ENCODE assay signal across 8 cellular contexts in genomic region chr16:74984194-74984669, GRCh38. TPM values are rescaled to one million over a fixed set of nuclear protein-coding genes. Genes with fewer than 3 reads are reported as not detected.
A peak's percentile ranks its signal among the peaks of the same experiment; 100 is the strongest.
DNase-seq lines count a peak whose midpoint lies in the region; ATAC-seq, FAIRE-seq and TF ChIP-seq lines count a peak whose summit lies in the region.

No MANE protein-coding gene starts in this region.

- TF ChIP-seq RAD21 in neural cell (conservative IDR thresholded peaks at IDR 0.05), result no peak

- H3K4me3 ChIP-seq in WI38 (ENCODE audit: low read depth, low read length), result peak overlapping the region; percentile 99
- peak overlapping the region; percentile 41 to 89 (median 73) for H3K4me3 ChIP-seq in endothelial cell of umbilical vein (replicated peaks in 1 of 3; ENCODE audit: insufficient read depth in 1 of 3, low read depth in 1 of 3, low read length in 3 of 3)
- H3K4me3 ChIP-seq in neural cell (ENCODE audit: low read length), result peak overlapping the region; percentile 100

- H3K27me3 ChIP-seq in endothelial cell of umbilical vein (ENCODE audit: control insufficient read depth in 2 of 2, insufficient read depth in 2 of 2, low read length in 2 of 2) (no peaks in the 10 kb centered on the region), neural cell (ENCODE audit: insufficient read depth, low read depth, low read length) (no peaks in the 10 kb centered on the region)

- peak; percentile 23 for DNase-seq in stimulated activated CD8-positive, alpha-beta memory T cell treated with anti-CD3 and anti-CD28 coated beads, Interleukin-15, amount 100 ng/mL, for 24 hours (ENCODE audit: low read depth)
- no peak for DNase-seq in stimulated activated CD8-positive, alpha-beta memory T cell treated with anti-CD3 and anti-CD28 coated beads, Interleukin-4, amount 100 ng/mL, for 48 hours
- peak; percentile 44 for DNase-seq in endothelial cell of umbilical vein (ENCODE audit: low read depth, low spot score)
- no peak for DNase-seq in GOT3 (lab: John Stamatoyannopoulos, UW)
- DNase-seq in NCI-H1694 (lab: John Stamatoyannopoulos, UW), result no peak

- intact Hi-C loops in endothelial cell of umbilical vein (cut with micrococcal nuclease), result loop anchor here (10.0 kb wide), 1 partner anchor 279 kb away; the partner anchor contains the start of gene MLKL

- CTCF ChIA-PET in endothelial cell of umbilical vein (lab: Charles Lee), result interaction anchor here (1.0 to 4.6 kb wide), 5 partner anchors 14 to 481 kb away, joined by 3 to 23 read pairs (median 5); partner anchors contain the start of gene ZNRF1

- H3K9me3 ChIP-seq in endothelial cell of umbilical vein (replicated peaks; ENCODE audit: control insufficient read depth, insufficient read depth, low read length) (no peaks in the 10 kb centered on the region), neural cell (ENCODE audit: low read length) (no peaks in the 10 kb centered on the region)

- no peaks in the 10 kb centered on the region for H3K4me1 ChIP-seq in endothelial cell of umbilical vein (ENCODE audit: control insufficient read depth, extremely low read depth, insufficient read depth, low read length)

- POLR2A ChIA-PET in endothelial cell of umbilical vein (lab: Charles Lee), result interaction anchor here (1.0 to 1.2 kb wide), 2 partner anchors 28 to 127 kb away, joined by 3 to 4 read pairs; no protein-coding TSS in a partner anchor

- H3K9ac ChIP-seq in endothelial cell of umbilical vein (replicated peaks; ENCODE audit: extremely low read depth, insufficient read depth, low read length), result peak overlapping the region; percentile 77
- H3K9ac ChIP-seq in neural cell (ENCODE audit: low read length), result peak overlapping the region; percentile 67

- peak overlapping the region; percentile 88 for H2AFZ ChIP-seq in endothelial cell of umbilical vein (ENCODE audit: low read depth, low read length)
- H2AFZ ChIP-seq in neural cell (ENCODE audit: low read depth, low read length), result peak overlapping the region; percentile 91

- dilution Hi-C loops in endothelial cell of umbilical vein (cut with MboI; ENCODE audit: extremely low pct_ligation_motif_present, low sequenced_read_pairs), result no loop called here

- H3K27ac ChIP-seq in endothelial cell of umbilical vein (ENCODE audit: insufficient read depth, low read depth, low read length) (peak overlapping the region; percentile 42), neural cell (ENCODE audit: low read length) (peak overlapping the region; percentile 68)

- H3K79me2 ChIP-seq in endothelial cell of umbilical vein (ENCODE audit: control insufficient read depth, insufficient read depth, low read length) (peaks cover 14% of the 10 kb centered on the region), neural cell (replicated peaks; ENCODE audit: insufficient read depth, low read length) (peaks cover 4% of the 10 kb centered on the region)

- no TSS peak for BruUV-seq in endothelial cell of umbilical vein (replicated peaks; lab: Mats Ljungman, UMichigan)

- H3K9me1 ChIP-seq in endothelial cell of umbilical vein (replicated peaks; ENCODE audit: control insufficient read depth, extremely low read depth, insufficient read depth, low read length), result no peaks in the 10 kb centered on the region

- no peak for TF ChIP-seq EP300 in neural cell (conservative IDR thresholded peaks at IDR 0.05; ENCODE audit: poor library complexity, severe bottlenecking)

- no peaks in the 10 kb centered on the region for H3K9me2 ChIP-seq in neural cell (ENCODE audit: insufficient read depth, low read length)

- FAIRE-seq in endothelial cell of umbilical vein (lab: Jason Lieb, UNC), result peak; percentile 52

- H3F3A ChIP-seq in neural cell (ENCODE audit: insufficient read depth, low read length, poor library complexity, severe bottlenecking), result no peaks in the 10 kb centered on the region

- TF ChIP-seq CTCF in WI38 (IDR thresholded peaks at IDR 0.05; ENCODE audit: low read depth, low read length), result no peak
- TF ChIP-seq CTCF in endothelial cell of umbilical vein (IDR thresholded peaks at IDR 0.05; ENCODE audit: extremely low read depth in 1 of 2, insufficient read depth in 1 of 2, low read depth in 1 of 2, low read length in 2 of 2), result no peak
- no peak for TF ChIP-seq CTCF in neural cell (IDR thresholded peaks at IDR 0.05; ENCODE audit: poor library complexity, severe bottlenecking)

- ATAC-seq in HG02571 (IDR thresholded peaks at IDR 0.05; ENCODE audit: unreplicated experiment), result no peak

- H3K36me3 ChIP-seq in endothelial cell of umbilical vein (ENCODE audit: control insufficient read depth in 2 of 2, extremely low read depth in 1 of 2, insufficient read depth in 2 of 2, low read length in 2 of 2) (no peaks in the 10 kb centered on the region), neural cell (ENCODE audit: insufficient read depth, low read length) (no peaks in the 10 kb centered on the region)

- TF ChIP-seq POLR2A in endothelial cell of umbilical vein (IDR thresholded peaks at IDR 0.05; ENCODE audit: low read depth, low read length), result no peak

- no peaks in the 10 kb centered on the region for H4K20me1 ChIP-seq in endothelial cell of umbilical vein (replicated peaks; ENCODE audit: control insufficient read depth, extremely low read depth, insufficient read depth, low read length)
- no peaks in the 10 kb centered on the region for H4K20me1 ChIP-seq in neural cell (ENCODE audit: insufficient read depth)

- peak overlapping the region; percentile 44 for H3K4me2 ChIP-seq in endothelial cell of umbilical vein (ENCODE audit: insufficient read depth, low read length)
- H3K4me2 ChIP-seq in neural cell (ENCODE audit: low read length), result peak overlapping the region; percentile 82

TF ChIP-seq in endothelial cell of umbilical vein, 7 proteins besides CTCF, POLR2A, EP300 and RAD21:
- TF ChIP-seq MAX (IDR thresholded peaks at IDR 0.05; ENCODE audit: insufficient read depth, insufficient read length), result no peak
- no peak for TF ChIP-seq GATA2 (IDR thresholded peaks at IDR 0.05; ENCODE audit: insufficient read depth, insufficient read length, low read depth, low read length)
- TF ChIP-seq FOS (IDR thresholded peaks at IDR 0.05; ENCODE audit: borderline replicate concordance, insufficient read depth, low read length), result no peak
- TF ChIP-seq POLR2AphosphoS5 (IDR thresholded peaks at IDR 0.05; ENCODE audit: insufficient read depth, low read depth, low read length), result no peak
- no peak for TF ChIP-seq JUN (IDR thresholded peaks at IDR 0.05; ENCODE audit: borderline replicate concordance, insufficient read depth, insufficient read length, low read depth)
TF ChIP-seq in endothelial cell of umbilical vein: peak in this region for 0.

TF ChIP-seq in neural cell, 6 proteins besides CTCF, POLR2A, EP300 and RAD21:
- TF ChIP-seq SMC3 (conservative IDR thresholded peaks at IDR 0.05; ENCODE audit: poor library complexity), result no peak
- TF ChIP-seq, protein P1, sequence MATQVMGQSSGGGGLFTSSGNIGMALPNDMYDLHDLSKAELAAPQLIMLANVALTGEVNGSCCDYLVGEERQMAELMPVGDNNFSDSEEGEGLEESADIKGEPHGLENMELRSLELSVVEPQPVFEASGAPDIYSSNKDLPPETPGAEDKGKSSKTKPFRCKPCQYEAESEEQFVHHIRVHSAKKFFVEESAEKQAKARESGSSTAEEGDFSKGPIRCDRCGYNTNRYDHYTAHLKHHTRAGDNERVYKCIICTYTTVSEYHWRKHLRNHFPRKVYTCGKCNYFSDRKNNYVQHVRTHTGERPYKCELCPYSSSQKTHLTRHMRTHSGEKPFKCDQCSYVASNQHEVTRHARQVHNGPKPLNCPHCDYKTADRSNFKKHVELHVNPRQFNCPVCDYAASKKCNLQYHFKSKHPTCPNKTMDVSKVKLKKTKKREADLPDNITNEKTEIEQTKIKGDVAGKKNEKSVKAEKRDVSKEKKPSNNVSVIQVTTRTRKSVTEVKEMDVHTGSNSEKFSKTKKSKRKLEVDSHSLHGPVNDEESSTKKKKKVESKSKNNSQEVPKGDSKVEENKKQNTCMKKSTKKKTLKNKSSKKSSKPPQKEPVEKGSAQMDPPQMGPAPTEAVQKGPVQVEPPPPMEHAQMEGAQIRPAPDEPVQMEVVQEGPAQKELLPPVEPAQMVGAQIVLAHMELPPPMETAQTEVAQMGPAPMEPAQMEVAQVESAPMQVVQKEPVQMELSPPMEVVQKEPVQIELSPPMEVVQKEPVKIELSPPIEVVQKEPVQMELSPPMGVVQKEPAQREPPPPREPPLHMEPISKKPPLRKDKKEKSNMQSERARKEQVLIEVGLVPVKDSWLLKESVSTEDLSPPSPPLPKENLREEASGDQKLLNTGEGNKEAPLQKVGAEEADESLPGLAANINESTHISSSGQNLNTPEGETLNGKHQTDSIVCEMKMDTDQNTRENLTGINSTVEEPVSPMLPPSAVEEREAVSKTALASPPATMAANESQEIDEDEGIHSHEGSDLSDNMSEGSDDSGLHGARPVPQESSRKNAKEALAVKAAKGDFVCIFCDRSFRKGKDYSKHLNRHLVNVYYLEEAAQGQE (IDR thresholded peaks at IDR 0.05; ENCODE audit: borderline replicate concordance), result no peak
- no peak for TF ChIP-seq EZH2 (IDR thresholded peaks at IDR 0.05; ENCODE audit: borderline replicate concordance, insufficient read depth, low read length, poor library complexity, severe bottlenecking)

RNA-seq across cellular contexts. Expression of gene WDR59, which starts 0.7 kb away (rescaled TPM):
- total RNA-seq in endothelial cell of umbilical vein, result 60.0 and 62.2 TPM in 2 replicates
- polyA plus RNA-seq in endothelial cell of umbilical vein (51.1 and 51.3 TPM in 2 replicates), neural cell (20.3 and 24.1 TPM in 2 replicates)
- 36.3 TPM in 2 replicates for polyA plus RNA-seq in endothelial cell of umbilical vein (2011; cell fraction: cytosol; rRNA removed)
- polyA plus RNA-seq in endothelial cell of umbilical vein (2011; cell fraction: nucleus; rRNA removed), result 161 and 194 TPM in 2 replicates
- polyA plus RNA-seq in endothelial cell of umbilical vein (2012), result 36.0 and 36.7 TPM in 2 replicates
- polyA minus RNA-seq in endothelial cell of umbilical vein (74.0 and 91.3 TPM in 2 replicates), neural cell (25.1 and 26.1 TPM in 2 replicates)
- polyA minus RNA-seq in endothelial cell of umbilical vein (2011; cell fraction: cytosol; rRNA and poly(A)+ RNA removed), result 21.8 TPM
- polyA minus RNA-seq in endothelial cell of umbilical vein (2011; cell fraction: nucleus; rRNA and poly(A)+ RNA removed), result 65.9 and 79.0 TPM in 2 replicates

RNA-seq across cellular contexts. Expression of gene ZNRF1, which starts 14.6 kb away (rescaled TPM):
- 33.2 and 34.9 TPM in 2 replicates for total RNA-seq in endothelial cell of umbilical vein
- polyA plus RNA-seq in endothelial cell of umbilical vein, result 23.7 and 25.7 TPM in 2 replicates
- polyA plus RNA-seq in endothelial cell of umbilical vein (2011; cell fraction: cytosol; rRNA removed), result 18.1 and 21.5 TPM in 2 replicates
- 33.2 and 38.1 TPM in 2 replicates for polyA plus RNA-seq in endothelial cell of umbilical vein (2011; cell fraction: nucleus; rRNA removed)
- 29.6 and 47.4 TPM in 2 replicates for polyA plus RNA-seq in endothelial cell of umbilical vein (2012)
- polyA minus RNA-seq in endothelial cell of umbilical vein, result 23.4 and 28.6 TPM in 2 replicates
- 16.1 TPM for polyA minus RNA-seq in endothelial cell of umbilical vein (2011; cell fraction: cytosol; rRNA and poly(A)+ RNA removed)
- polyA minus RNA-seq in endothelial cell of umbilical vein (2011; cell fraction: nucleus; rRNA and poly(A)+ RNA removed), result 26.0 and 34.1 TPM in 2 replicates
- 31.6 and 33.3 TPM in 2 replicates for polyA plus RNA-seq in neural cell
- polyA minus RNA-seq in neural cell, result 55.3 and 66.1 TPM in 2 replicates

Comparison
In these comparisons a context has a peak if more than half of its experiments do, and no peak if none do; other contexts are left out.
1. DNase-seq: peak in stimulated activated CD8-positive, alpha-beta memory T cell treated with anti-CD3 and anti-CD28 coated beads, Interleukin-15, amount 100 ng/mL, for 24 hours (single experiment) and endothelial cell of umbilical vein (single experiment); none in stimulated activated CD8-positive, alpha-beta memory T cell treated with anti-CD3 and anti-CD28 coated beads, Interleukin-4, amount 100 ng/mL, for 48 hours (single experiment), GOT3 (single experiment) and NCI-H1694 (single experiment).
2. Peak in every context shown above with its lines, with median percentiles within 50 percentile points of each other: H3K4me3 ChIP-seq.